In the genomic region with DNA sequence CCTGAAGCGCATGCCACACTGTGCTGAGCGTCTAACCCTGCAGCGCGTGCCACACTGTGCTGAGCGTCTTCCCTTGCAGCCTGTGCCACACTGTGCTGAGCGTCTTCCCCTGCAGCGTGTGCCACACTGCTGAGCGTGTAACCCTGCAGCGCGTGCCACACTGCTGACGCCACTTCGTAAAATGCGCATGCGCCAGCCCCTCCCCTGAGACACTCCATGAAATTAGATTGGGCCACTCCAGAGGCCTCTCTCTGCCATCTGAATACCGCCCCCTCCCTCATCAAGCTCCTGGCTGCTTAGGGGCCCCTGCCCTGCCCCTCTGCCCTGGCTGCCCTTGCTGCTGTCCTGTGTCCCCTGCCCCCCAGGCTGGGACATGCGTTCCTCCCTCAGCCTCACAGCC, we compare ENCODE assay signal across 16 cellular contexts.
"Had no signal": no experiment of that assay in that cellular context is flagged by ENCODE, and none has a peak within 500 bp of the region (broad histone marks: within the 10 kb centered on the region; RNA-seq: fewer than 3 reads in every experiment).

No MANE protein-coding gene starts in this region.

- ATAC-seq: activated T-cell treated with anti-CD3 and anti-CD28 coated beads, Interleukin-2, amount 50 U/mL, for 4 hours; foreskin keratinocyte; left lobe of liver; natural killer cell; sciatic nerve; WTC11 had no signal

- H3K27me3 Mint-ChIP-seq: activated CD4-positive, alpha-beta T cell treated with anti-CD3 and anti-CD28 coated beads, Interleukin-2, amount 10 ng/mL, durations not matched to agents 7 days and 5 days; activated naive CD8-positive, alpha-beta T cell; stimulated activated naive CD8-positive, alpha-beta T cell treated with anti-CD3 and anti-CD28 coated beads, Interleukin-15, Interleukin-2, amounts not matched to agents 100 ng/mL and 50 ng/mL, for 24 hours had no signal

- H3K27ac ChIP-seq: esophagus squamous epithelium, foreskin keratinocyte, psoas muscle, thoracic aorta had no signal

- H3K9me3 ChIP-seq: esophagus squamous epithelium, psoas muscle, thoracic aorta had no signal

- H3K4me1 ChIP-seq: esophagus squamous epithelium, foreskin keratinocyte, psoas muscle had no signal

- H3K4me3 Mint-ChIP-seq: activated CD4-positive, alpha-beta T cell treated with anti-CD3 and anti-CD28 coated beads, Interleukin-2, amount 10 ng/mL, durations not matched to agents 7 days and 5 days; activated naive CD8-positive, alpha-beta T cell; activated T-cell treated with anti-CD3 and anti-CD28 coated beads, Interleukin-2, amount 50 U/mL, for 4 hours; natural killer cell; stimulated activated naive CD8-positive, alpha-beta T cell treated with anti-CD3 and anti-CD28 coated beads, Interleukin-15, Interleukin-2, amounts not matched to agents 100 ng/mL and 50 ng/mL, for 24 hours; WTC11 had no signal

- H3K27me3 ChIP-seq: esophagus squamous epithelium, foreskin keratinocyte had no signal

- H3K27ac Mint-ChIP-seq: activated CD4-positive, alpha-beta T cell treated with anti-CD3 and anti-CD28 coated beads, Interleukin-2, amount 10 ng/mL, durations not matched to agents 7 days and 5 days; activated naive CD8-positive, alpha-beta T cell; natural killer cell; stimulated activated naive CD8-positive, alpha-beta T cell treated with anti-CD3 and anti-CD28 coated beads, Interleukin-15, Interleukin-2, amounts not matched to agents 100 ng/mL and 50 ng/mL, for 24 hours; WTC11 had no signal

- H3K9me3 Mint-ChIP-seq: activated CD4-positive, alpha-beta T cell treated with anti-CD3 and anti-CD28 coated beads, Interleukin-2, amount 10 ng/mL, durations not matched to agents 7 days and 5 days; activated T-cell treated with anti-CD3 and anti-CD28 coated beads, Interleukin-2, amount 50 U/mL, for 4 hours; natural killer cell; stimulated activated naive CD8-positive, alpha-beta T cell treated with anti-CD3 and anti-CD28 coated beads, Interleukin-15, Interleukin-2, amounts not matched to agents 100 ng/mL and 50 ng/mL, for 24 hours; WTC11 had no signal

- DNase-seq: activated CD4-positive, alpha-beta T cell treated with anti-CD3 and anti-CD28 coated beads, Interleukin-2, amount 10 ng/mL, durations not matched to agents 7 days and 5 days; activated effector memory CD4-positive, alpha-beta T cell treated with anti-CD3 and anti-CD28 coated beads, Interleukin-2, amount 50 U/mL, for 16 hours; activated T-cell treated with anti-CD3 and anti-CD28 coated beads, Interleukin-2, amount 50 U/mL, for 4 hours; amygdala; esophagus squamous epithelium; foreskin keratinocyte; natural killer cell; nucleus accumbens; psoas muscle; stimulated activated CD4-positive, alpha-beta T cell treated with anti-CD3 and anti-CD28 coated beads, Interleukin-12 subunit alpha, Interleukin-12 subunit beta, amount 100 ng/mL, for 4 hours had no signal

- H3K4me3 ChIP-seq: esophagus squamous epithelium, psoas muscle, thoracic aorta had no signal

- H3K36me3 Mint-ChIP-seq: natural killer cell, WTC11 had no signal
